In genomic region chr22:41487037-41487963, GRCh38 we compare ENCODE assay signal across 14 cellular contexts. TPM values are rescaled to one million over a fixed set of nuclear protein-coding genes. Genes with fewer than 3 reads are reported as not detected.
DNase-seq lines count a peak whose midpoint lies in the region; ATAC-seq and TF ChIP-seq lines count a peak whose summit lies in the region.
"Had no signal": no experiment of that assay in that cellular context is flagged by ENCODE, and none has a peak within 500 bp of the region (broad histone marks: within the 10 kb centered on the region; RNA-seq: fewer than 3 reads in every experiment).

No MANE protein-coding gene starts in this region.

- H4K20me1 ChIP-seq in fibroblast of lung (ENCODE audit: control insufficient read depth, extremely low read depth, insufficient read depth, low read length): no peaks in the 10 kb centered on the region

- DNase-seq in AG08396 (ENCODE audit: low spot score): peak; percentile 29
- no peak for DNase-seq in RWPE1 (ENCODE audit: low spot score)
- DNase-seq in fibroblast of lung (ENCODE audit: low read depth in 2 of 2): peak; percentile 14 to 85
- DNase-seq in posterior vena cava (ENCODE audit: low spot score): peak; percentile 22
- no peak for DNase-seq in NCI-H526 treated with DMSO at 0.1 percent for 48 hours (lab: John Stamatoyannopoulos, UW)
- DNase-seq in NK-92 (lab: John Stamatoyannopoulos, UW; ENCODE audit: unreplicated experiment): no peak
- no peak for DNase-seq in activated CD4-positive, alpha-beta T cell treated with anti-CD3 and anti-CD28 coated beads for 48 hours
- DNase-seq: activated CD8-positive, alpha-beta memory T cell treated with anti-CD3 and anti-CD28 coated beads for 24 hours; activated naive CD4-positive, alpha-beta T cell treated with Interleukin-2 at 50 U/mL for 16 hours; NCI-H2107; SK-N-SH; spleen; testis had no signal

- peaks cover 33% of the 10 kb centered on the region for H3K79me2 ChIP-seq in fibroblast of lung (ENCODE audit: control insufficient read depth, insufficient read depth, low read length)

- no peak overlapping the region for H3K9ac ChIP-seq in fibroblast of lung (ENCODE audit: insufficient read depth, low read length)
- H3K9ac ChIP-seq: SK-N-SH had no signal

- H3K27me3 ChIP-seq in fibroblast of lung (ENCODE audit: control insufficient read depth, insufficient read depth, low read length): no peaks in the 10 kb centered on the region
- H3K27me3 ChIP-seq: spleen, testis had no signal

- no peak for TF ChIP-seq CTCF in RWPE1 (conservative IDR thresholded peaks at IDR 0.05; ENCODE audit: low read depth)
- no peak for TF ChIP-seq CTCF in fibroblast of lung (conservative IDR thresholded peaks at IDR 0.05 in 1 of 2, IDR thresholded peaks at IDR 0.05 in 1 of 2; ENCODE audit: low read depth in 1 of 2, low read length in 2 of 2)

- no peak overlapping the region for H3K4me2 ChIP-seq in fibroblast of lung (ENCODE audit: extremely low read depth, insufficient read depth, low read length)
- H3K4me2 ChIP-seq: SK-N-SH had no signal

- peaks cover 14% of the 10 kb centered on the region for H3K4me1 ChIP-seq in fibroblast of lung (ENCODE audit: control insufficient read depth, extremely low read depth, insufficient read depth, low read length)

- H3K27ac ChIP-seq in RWPE1 (peak overlapping the region; percentile 25), fibroblast of lung (ENCODE audit: insufficient read depth, low read length) (no peak overlapping the region)
- H3K27ac ChIP-seq: spleen, testis had no signal

- H3K4me3 ChIP-seq in fibroblast of lung (replicated peaks in 1 of 4; ENCODE audit: control extremely low read depth in 1 of 4, insufficient read depth in 1 of 4, low read depth in 3 of 4, low read length in 4 of 4): no peak overlapping the region
- H3K4me3 ChIP-seq: spleen, testis had no signal

- no peaks in the 10 kb centered on the region for H3K36me3 ChIP-seq in fibroblast of lung (ENCODE audit: control insufficient read depth, insufficient read depth, low read length)

- POLR2A ChIA-PET in RWPE1 (lab: Yijun Ruan, JAX; ENCODE audit: low non-redundant PET): no interaction called here

- CTCF ChIA-PET in RWPE1 (lab: Yijun Ruan, JAX): no interaction called here

- H3K9me3 ChIP-seq in fibroblast of lung (ENCODE audit: control insufficient read depth, insufficient read depth, low read depth, low read length): no peaks in the 10 kb centered on the region
- H3K9me3 ChIP-seq: SK-N-SH, spleen, testis had no signal

- intact Hi-C loops in posterior vena cava (cut with DNase I): no loop called here

- H2AFZ ChIP-seq in fibroblast of lung (ENCODE audit: low read length): no peak overlapping the region

- ATAC-seq in GM19463 (IDR thresholded peaks at IDR 0.05; ENCODE audit: unreplicated experiment): no peak

RNA-seq across cellular contexts. Expression of gene ACO2, which starts 18.4 kb away (rescaled TPM):
- total RNA-seq in fibroblast of lung (60.4 and 80.3 TPM in 2 replicates), posterior vena cava (10 to 100 TPM; 61.4 to 63.8 TPM)
- polyA plus RNA-seq in fibroblast of lung: 37.6 and 52.6 TPM in 2 replicates
- polyA plus RNA-seq in fibroblast of lung (2012): 58.1 and 76.0 TPM in 2 replicates
- 145 and 147 TPM in 2 replicates for polyA minus RNA-seq in fibroblast of lung (ENCODE audit: low replicate concordance)

RNA-seq across cellular contexts. Expression of gene PHF5A, which starts 18.8 kb away (rescaled TPM):
- 63.3 and 64.2 TPM in 2 replicates for total RNA-seq in fibroblast of lung
- 61.5 and 82.7 TPM in 2 replicates for polyA plus RNA-seq in fibroblast of lung
- polyA plus RNA-seq in fibroblast of lung (2012): 41.9 and 53.4 TPM in 2 replicates
- 16.5 and 18.3 TPM in 2 replicates for polyA minus RNA-seq in fibroblast of lung (ENCODE audit: low replicate concordance)
- 10 to 100 TPM; 27.5 to 33.5 TPM for total RNA-seq in posterior vena cava

RNA-seq across cellular contexts. Expression of gene TOB2, which starts 40.7 kb away (rescaled TPM):
- total RNA-seq in fibroblast of lung (19.5 and 20.6 TPM in 2 replicates), posterior vena cava (10 to 100 TPM; 36.8 to 37.0 TPM)
- polyA plus RNA-seq in fibroblast of lung: 19.5 and 20.9 TPM in 2 replicates
- 25.6 and 32.7 TPM in 2 replicates for polyA plus RNA-seq in fibroblast of lung (2012)
- 71.1 and 71.9 TPM in 2 replicates for polyA minus RNA-seq in fibroblast of lung (ENCODE audit: low replicate concordance)

RNA-seq across cellular contexts. Expression of gene POLR3H, which starts 57.0 kb away (rescaled TPM):
- total RNA-seq in fibroblast of lung (15.4 and 19.7 TPM in 2 replicates), posterior vena cava (10 to 100 TPM; 29.9 to 35.4 TPM)
- 42.6 and 62.5 TPM in 2 replicates for polyA plus RNA-seq in fibroblast of lung
- polyA plus RNA-seq in fibroblast of lung (2012): 45.0 and 75.3 TPM in 2 replicates
- polyA minus RNA-seq in fibroblast of lung (ENCODE audit: low replicate concordance): 86.8 and 140 TPM in 2 replicates

Comparison
In these comparisons a context has a peak if more than half of its experiments do, and no peak if none do; other contexts are left out.
1. DNase-seq: peak in AG08396 (single experiment), fibroblast of lung (2 of 2) and posterior vena cava (single experiment); none in RWPE1 (single experiment), NCI-H526 treated with DMSO at 0.1 percent for 48 hours (single experiment), NK-92 (single experiment) and activated CD4-positive, alpha-beta T cell treated with anti-CD3 and anti-CD28 coated beads for 48 hours (single experiment).